In genomic region chr2:54558188-54558975, GRCh38 we compare ENCODE assay signal across 8 cellular contexts.
A peak's percentile ranks its signal among the peaks of the same experiment; 100 is the strongest.
DNase-seq lines count a peak whose midpoint lies in the region; ATAC-seq and TF ChIP-seq lines count a peak whose summit lies in the region.

No MANE protein-coding gene starts in this region.

- ATAC-seq in HG03045 (IDR thresholded peaks at IDR 0.05; ENCODE audit: unreplicated experiment) (peak; percentile 55), lung (ENCODE audit: insufficient read depth, low FRiP score) (peak; percentile 49)

- peaks cover 19 to 58% of the 10 kb centered on the region in 2 donors for H3K4me1 ChIP-seq in lung (ENCODE audit: control insufficient read depth in 2 of 2, insufficient read depth in 2 of 2, low read length in 2 of 2)

- intact Hi-C loops in dorsolateral prefrontal cortex (cut with DNase I), result no loop called here

- TF ChIP-seq CTCF in 22Rv1 (IDR thresholded peaks at IDR 0.05) (no peak), dorsolateral prefrontal cortex (IDR thresholded peaks at IDR 0.05 in 54 of 56, conservative IDR thresholded peaks at IDR 0.05 in 2 of 56; ENCODE audit: low read depth in 1 of 56, partially characterized antibody in 56 of 56) (no peak), lung (IDR thresholded peaks at IDR 0.05; ENCODE audit: control extremely low read depth, extremely low read depth) (no peak)

- H3K36me3 ChIP-seq in lung (ENCODE audit: control insufficient read depth in 2 of 2, insufficient read depth in 2 of 2, low read length in 2 of 2), result no peaks in the 10 kb centered on the region

- DNase-seq in NCI-H2227 (lab: John Stamatoyannopoulos, UW; ENCODE audit: unreplicated experiment) (peak; percentile 83), dorsolateral prefrontal cortex (peak in 6 of 10 donors; percentile 22 to 54 (median 38)), lung (ENCODE audit: low spot score) (peak; percentile 70)
- DNase-seq in activated CD4-positive, alpha-beta T cell treated with anti-CD3 and anti-CD28 coated beads for 48 hours, result peak; percentile 82
- DNase-seq in stimulated activated CD8-positive, alpha-beta memory T cell treated with anti-CD3 and anti-CD28 coated beads, Interleukin-4, amount 100 ng/mL, for 48 hours, result peak; percentile 76

- H3K4me3 ChIP-seq in dorsolateral prefrontal cortex (peak overlapping the region; percentile 12 to 67 (median 50)), lung (peak overlapping the region; percentile 68)

- H3K27ac ChIP-seq in 22Rv1 (peak overlapping the region; percentile 80), dorsolateral prefrontal cortex (peak overlapping the region in 52 of 59 donors; percentile 13 to 88 (median 63)), lung (ENCODE audit: low read depth in 1 of 2, low read length in 1 of 2) (peak overlapping the region; percentile 82 to 86)

- peak; percentile 65 for TF ChIP-seq POLR2A in GM18526 (IDR thresholded peaks at IDR 0.05; ENCODE audit: extremely low read depth, insufficient read length)

- no peaks in the 10 kb centered on the region for H3K9me3 ChIP-seq in lung (ENCODE audit: control insufficient read depth in 2 of 2, insufficient read depth in 1 of 2, low read length in 1 of 2)

- H3K27me3 ChIP-seq in dorsolateral prefrontal cortex (no peaks in the 10 kb centered on the region), lung (ENCODE audit: control insufficient read depth, insufficient read depth) (no peaks in the 10 kb centered on the region)

- WGBS in lung, 2 donors, result 1 to 2% methylated on average over 58 of the region's 58 CpGs

Comparison
In these comparisons a context has a peak if more than half of its experiments do, and no peak if none do; other contexts are left out.
1. Peak in every context shown above with its lines: DNase-seq, ATAC-seq, H3K4me3 ChIP-seq and H3K27ac ChIP-seq.